In genomic region chr12:112126916-112127315, GRCh38 we compare ENCODE assay signal across 9 cellular contexts. TPM values are rescaled to one million over a fixed set of nuclear protein-coding genes. Genes with fewer than 3 reads are reported as not detected.
DNase-seq lines count a peak whose midpoint lies in the region; TF ChIP-seq lines count a peak whose summit lies in the region.
"Had no signal": no experiment of that assay in that cellular context is flagged by ENCODE, and none has a peak within 500 bp of the region (broad histone marks: within the 10 kb centered on the region; RNA-seq: fewer than 3 reads in every experiment).

No MANE protein-coding gene starts in this region.

- no peak for TF ChIP-seq EP300 in ovary (IDR thresholded peaks at IDR 0.05)

- peak overlapping the region; percentile 88 for H3K4me3 Mint-ChIP-seq in activated T-cell treated with anti-CD3 and anti-CD28 coated beads, Interleukin-2, amount 50 U/mL, for 24 hours
- H3K4me3 Mint-ChIP-seq in activated CD4-positive, alpha-beta memory T cell treated with anti-CD3 and anti-CD28 coated beads for 36 hours: peak overlapping the region; percentile 87

- no peak for DNase-seq in activated T-cell treated with anti-CD3 and anti-CD28 coated beads, Interleukin-2, amount 50 U/mL, for 24 hours
- DNase-seq in activated T-cell treated with anti-CD3 and anti-CD28 coated beads for 4 hours (no peak), hepatic stellate cell (ENCODE audit: low spot score) (peak; percentile 24), NOMO-1 treated with DMSO at 0.1 percent for 48 hours (lab: John Stamatoyannopoulos, UW; ENCODE audit: unreplicated experiment) (no peak), ovary (no peak)
- DNase-seq in activated CD4-positive, alpha-beta memory T cell treated with anti-CD3 and anti-CD28 coated beads for 36 hours: no peak
- no peak for DNase-seq in activated CD4-positive, alpha-beta T cell treated with anti-CD3 and anti-CD28 coated beads, Interleukin-2, amount 50 U/mL, for 4 hours
- DNase-seq: NCI-H1105 treated with DMSO at 0.1 percent for 48 hours had no signal

- POLR2A ChIA-PET in activated CD4-positive, alpha-beta memory T cell treated with anti-CD3 and anti-CD28 coated beads for 36 hours (lab: Charles Lee): interaction anchor here (0.9 to 3.2 kb wide), 5 partner anchors 12 to 113 kb away, joined by 3 to 60 read pairs (median 6); partner anchors contain the start of genes ERP29, NAA25 and TMEM116

- no peaks in the 10 kb centered on the region for H3K9me3 Mint-ChIP-seq in activated T-cell treated with anti-CD3 and anti-CD28 coated beads, Interleukin-2, amount 50 U/mL, for 24 hours
- no peaks in the 10 kb centered on the region for H3K9me3 Mint-ChIP-seq in activated CD4-positive, alpha-beta memory T cell treated with anti-CD3 and anti-CD28 coated beads for 36 hours

- H3K36me3 Mint-ChIP-seq in activated T-cell treated with anti-CD3 and anti-CD28 coated beads, Interleukin-2, amount 50 U/mL, for 24 hours (ENCODE audit: low read depth): peaks cover 26% of the 10 kb centered on the region
- H3K36me3 Mint-ChIP-seq in activated CD4-positive, alpha-beta memory T cell treated with anti-CD3 and anti-CD28 coated beads for 36 hours: peaks cover 6% of the 10 kb centered on the region

- H3K27me3 ChIP-seq in stomach smooth muscle (ENCODE audit: control insufficient read depth in 1 of 2, insufficient read depth in 2 of 2, low read length in 2 of 2) (no peaks in the 10 kb centered on the region), ovary (no peaks in the 10 kb centered on the region)

- CTCF ChIA-PET in activated CD4-positive, alpha-beta memory T cell treated with anti-CD3 and anti-CD28 coated beads for 36 hours (lab: Charles Lee): interaction anchor here (1.1 to 2.8 kb wide), 2 partner anchors 15 to 18 kb away, joined by 3 to 12 read pairs; partner anchors contain the start of gene NAA25

- no peak for TF ChIP-seq CTCF in ovary (IDR thresholded peaks at IDR 0.05)

- H3K4me3 ChIP-seq in stomach smooth muscle (ENCODE audit: low read length in 2 of 2) (peak overlapping the region; percentile 92 to 96), ovary (no peak overlapping the region)

- H3K27me3 Mint-ChIP-seq in activated T-cell treated with anti-CD3 and anti-CD28 coated beads, Interleukin-2, amount 50 U/mL, for 24 hours: no peaks in the 10 kb centered on the region
- no peaks in the 10 kb centered on the region for H3K27me3 Mint-ChIP-seq in activated CD4-positive, alpha-beta memory T cell treated with anti-CD3 and anti-CD28 coated beads for 36 hours

- no peaks in the 10 kb centered on the region for H3K36me3 ChIP-seq in stomach smooth muscle (ENCODE audit: control insufficient read depth in 2 of 2, insufficient read depth in 2 of 2, low read length in 2 of 2)
- H3K36me3 ChIP-seq in ovary: no peaks in the 10 kb centered on the region

- peak overlapping the region; percentile 83 for H3K27ac Mint-ChIP-seq in activated T-cell treated with anti-CD3 and anti-CD28 coated beads, Interleukin-2, amount 50 U/mL, for 24 hours
- peak overlapping the region; percentile 76 for H3K27ac Mint-ChIP-seq in activated CD4-positive, alpha-beta memory T cell treated with anti-CD3 and anti-CD28 coated beads for 36 hours

- intact Hi-C loops in activated CD4-positive, alpha-beta memory T cell treated with anti-CD3 and anti-CD28 coated beads for 36 hours (cut with micrococcal nuclease): loop anchor here (5.0 kb wide), 1 partner anchor 280 kb away; the partner anchor contains the start of gene RPL6
- intact Hi-C loops in ovary (cut with DNase I): loop anchor here in 1 of 4 donors (10.0 kb wide), 1 partner anchor 112 kb away; the partner anchor contains the start of genes ERP29 and TMEM116

- H3K9ac ChIP-seq in stomach smooth muscle (ENCODE audit: low read length in 2 of 2): peak overlapping the region in 1 of 2 donors; percentile 94

- H3K4me1 Mint-ChIP-seq in activated T-cell treated with anti-CD3 and anti-CD28 coated beads, Interleukin-2, amount 50 U/mL, for 24 hours (ENCODE audit: low read depth): peaks cover 54% of the 10 kb centered on the region
- peaks cover 49% of the 10 kb centered on the region for H3K4me1 Mint-ChIP-seq in activated CD4-positive, alpha-beta memory T cell treated with anti-CD3 and anti-CD28 coated beads for 36 hours (ENCODE audit: low read depth)

- H3K9me3 ChIP-seq in stomach smooth muscle (ENCODE audit: control insufficient read depth in 2 of 2, low read length in 2 of 2): no peaks in the 10 kb centered on the region
- H3K9me3 ChIP-seq in ovary: no peaks in the 10 kb centered on the region

- H3K4me1 ChIP-seq in stomach smooth muscle (ENCODE audit: control insufficient read depth, insufficient read depth, low read length) (peaks cover 38% of the 10 kb centered on the region), ovary (ENCODE audit: insufficient read depth) (peaks cover 15% of the 10 kb centered on the region)

- WGBS in ovary, 3 donors: 75 to 84% (median 77%) methylated on average over 7 of the region's 7 CpGs

- no peak for TF ChIP-seq POLR2A in ovary (IDR thresholded peaks at IDR 0.05)

- H3K27ac ChIP-seq in stomach smooth muscle (ENCODE audit: low read length) (no peak overlapping the region), ovary (no peak overlapping the region)

RNA-seq across cellular contexts. Expression of gene TRAFD1, which starts 1.6 kb away (rescaled TPM):
- total RNA-seq in activated CD4-positive, alpha-beta memory T cell treated with anti-CD3 and anti-CD28 coated beads for 36 hours: 10 to 100 TPM; 56.4 to 61.8 TPM
- total RNA-seq in ovary: 10 to 100 TPM; 13.9 to 27.4 (median 25.5) TPM
- polyA plus RNA-seq in ovary: 10 to 100 TPM; 21.2 to 49.6 TPM

RNA-seq across cellular contexts. Expression of gene NAA25, which starts 18.3 kb away (rescaled TPM):
- 10 to 100 TPM; 41.7 to 43.3 TPM for total RNA-seq in activated CD4-positive, alpha-beta memory T cell treated with anti-CD3 and anti-CD28 coated beads for 36 hours
- 10 to 100 TPM; 20.9 to 36.9 (median 26.1) TPM for total RNA-seq in ovary
- polyA plus RNA-seq in ovary: 10 to 100 TPM in 1 of 2 donors, 1 to 10 TPM in 1; 5.7 to 12.3 TPM
